ENCODE assay signal across 27 cellular contexts in genomic region chr6:8183266-8183665, GRCh38.
A peak's percentile ranks its signal among the peaks of the same experiment; 100 is the strongest.
DNase-seq lines count a peak whose midpoint lies in the region; ATAC-seq and TF ChIP-seq lines count a peak whose summit lies in the region.
"Had no signal": no experiment of that assay in that cellular context is flagged by ENCODE, and none has a peak within 500 bp of the region (broad histone marks: within the 10 kb centered on the region; RNA-seq: fewer than 3 reads in every experiment).

No MANE protein-coding gene starts in this region.

- H3K9me3 Mint-ChIP-seq in Caco-2 (ENCODE audit: unreplicated experiment) (no peaks in the 10 kb centered on the region), osteocyte (ENCODE audit: unreplicated experiment) (no peaks in the 10 kb centered on the region)
- H3K9me3 Mint-ChIP-seq: activated naive CD4-positive, alpha-beta T cell treated with anti-CD3 and anti-CD28 coated beads, Interleukin-2, amount 50 U/mL, for 72 hours; immature natural killer cell had no signal

- no peaks in the 10 kb centered on the region for H3K27me3 Mint-ChIP-seq in Caco-2 (ENCODE audit: insufficient read depth, unreplicated experiment)
- peaks cover 1% of the 10 kb centered on the region for H3K27me3 Mint-ChIP-seq in osteocyte (ENCODE audit: unreplicated experiment)

- TF ChIP-seq CTCF in Caco-2 (IDR thresholded peaks at IDR 0.05; ENCODE audit: insufficient read depth in 1 of 2, low read depth in 1 of 2, low read length in 1 of 2, severe bottlenecking in 1 of 2, unreplicated experiment in 1 of 2) = no peak
- no peak for TF ChIP-seq CTCF in HFF-Myc (IDR thresholded peaks at IDR 0.05; ENCODE audit: low read depth, low read length, missing control alignments)
- TF ChIP-seq CTCF in osteocyte (IDR thresholded peaks at IDR 0.05) = no peak

- POLR2A ChIA-PET in Caco-2 (lab: Charles Lee) = interaction anchor here (0.6 kb wide), 1 partner anchor 25 kb away, joined by 3 read pairs; no protein-coding TSS in a partner anchor

- H3K4me3 ChIP-seq in Caco-2 (ENCODE audit: low read depth, low read length) = no peak overlapping the region
- H3K4me3 ChIP-seq in HFF-Myc (replicated peaks; ENCODE audit: low read depth, low read length) = no peak overlapping the region
- no peak overlapping the region for H3K4me3 ChIP-seq in right cardiac atrium (ENCODE audit: low read length)
- H3K4me3 ChIP-seq: MG63, right lobe of liver, tibial nerve had no signal

- no peaks in the 10 kb centered on the region for H3K27me3 ChIP-seq in Caco-2 (replicated peaks; ENCODE audit: control insufficient read depth, insufficient read depth, low read length)
- H3K27me3 ChIP-seq in right cardiac atrium (ENCODE audit: control insufficient read depth, insufficient read depth) = no peaks in the 10 kb centered on the region
- H3K27me3 ChIP-seq: MG63, right lobe of liver, tibial nerve had no signal

- no peaks in the 10 kb centered on the region for H3K9me3 ChIP-seq in Caco-2
- H3K9me3 ChIP-seq in right cardiac atrium (ENCODE audit: control insufficient read depth, low read length) = no peaks in the 10 kb centered on the region
- H3K9me3 ChIP-seq: MG63, right lobe of liver, tibial nerve had no signal

- 53% methylated on average over 5 of the region's 5 CpGs for WGBS in right cardiac atrium

- intact Hi-C loops in Caco-2 (cut with micrococcal nuclease; ENCODE audit: unreplicated experiment) = no loop called here
- intact Hi-C loops in right cardiac atrium (cut with DNase I) = no loop called here

- no peaks in the 10 kb centered on the region; the same call in 1 of the 2 replicates for H3K36me3 ChIP-seq in Caco-2 (ENCODE audit: control insufficient read depth, insufficient read depth, low read length)
- H3K36me3 ChIP-seq: MG63, right lobe of liver, tibial nerve had no signal

- H3K36me3 Mint-ChIP-seq in Caco-2 (ENCODE audit: insufficient read depth, unreplicated experiment) (peaks cover 30% of the 10 kb centered on the region), osteocyte (ENCODE audit: unreplicated experiment) (no peaks in the 10 kb centered on the region)
- H3K36me3 Mint-ChIP-seq: activated naive CD4-positive, alpha-beta T cell treated with anti-CD3 and anti-CD28 coated beads, Interleukin-2, amount 50 U/mL, for 72 hours; immature natural killer cell had no signal

- ATAC-seq in HG02970 (IDR thresholded peaks at IDR 0.05; ENCODE audit: low FRiP score, unreplicated experiment) = no peak
- no peak for ATAC-seq in HG03139 (IDR thresholded peaks at IDR 0.05; ENCODE audit: unreplicated experiment)
- ATAC-seq in right cardiac atrium = no peak
- ATAC-seq: activated naive CD4-positive, alpha-beta T cell treated with anti-CD3 and anti-CD28 coated beads, Interleukin-2, amount 50 U/mL, for 72 hours; left colon; right lobe of liver had no signal

- DNase-seq in Caco-2 (no peak), HFF-Myc (ENCODE audit: extremely low read depth, low read depth) (peak; percentile 22), cerebellar cortex (ENCODE audit: low spot score) (peak; percentile 66), osteocyte (ENCODE audit: extremely low spot score, unreplicated experiment) (no peak), NCI-H748 (lab: John Stamatoyannopoulos, UW; ENCODE audit: unreplicated experiment) (no peak), right cardiac atrium (no peak)
- DNase-seq: 8988T; activated CD4-positive, alpha-beta T cell treated with anti-CD3 and anti-CD28 coated beads for 48 hours; activated effector memory CD4-positive, alpha-beta T cell treated with Interleukin-2 at 50 U/mL for 16 hours; activated T-cell treated with anti-CD3 and anti-CD28 coated beads, Interleukin-2, amount 50 U/mL, for 1 hour; amygdala; C1 segment of cervical spinal cord; immature natural killer cell; left colon; NCI-H1105 treated with DMSO at 0.1 percent for 48 hours; NCI-H1930; NCI-H526 treated with DMSO at 0.1 percent for 48 hours; right lobe of liver; SIG-M5; stimulated activated CD4-positive, alpha-beta T cell treated with anti-CD3 and anti-CD28 coated beads, Interleukin-4, amount 100 ng/mL, for 24 hours; T-helper 9 cell had no signal

- peaks cover 42% of the 10 kb centered on the region for H3K4me1 ChIP-seq in Caco-2
- no peaks in the 10 kb centered on the region for H3K4me1 ChIP-seq in right cardiac atrium (ENCODE audit: control insufficient read depth, insufficient read depth, low read length)
- H3K4me1 ChIP-seq: right lobe of liver had no signal

- no peak overlapping the region for H3K4me3 Mint-ChIP-seq in Caco-2 (ENCODE audit: unreplicated experiment)
- no peak overlapping the region for H3K4me3 Mint-ChIP-seq in osteocyte (ENCODE audit: unreplicated experiment)
- H3K4me3 Mint-ChIP-seq: immature natural killer cell had no signal

- peaks cover 40% of the 10 kb centered on the region for H3K4me1 Mint-ChIP-seq in Caco-2 (ENCODE audit: low read depth, unreplicated experiment)
- peaks cover 52% of the 10 kb centered on the region for H3K4me1 Mint-ChIP-seq in osteocyte (ENCODE audit: unreplicated experiment)
- H3K4me1 Mint-ChIP-seq: immature natural killer cell had no signal

- CTCF ChIA-PET in Caco-2 (lab: Charles Lee) = no interaction called here

- H3K27ac Mint-ChIP-seq in Caco-2 (ENCODE audit: unreplicated experiment) (peak overlapping the region; percentile 62), osteocyte (ENCODE audit: unreplicated experiment) (peak overlapping the region; percentile 72)
- H3K27ac Mint-ChIP-seq: activated naive CD4-positive, alpha-beta T cell treated with anti-CD3 and anti-CD28 coated beads, Interleukin-2, amount 50 U/mL, for 72 hours; immature natural killer cell; progenitor cell of endocrine pancreas had no signal

- no peak overlapping the region for H3K27ac ChIP-seq in right cardiac atrium (ENCODE audit: low read length)
- H3K27ac ChIP-seq: right lobe of liver, tibial nerve had no signal

- BruUV-seq in Caco-2 (replicated peaks; lab: Mats Ljungman, UMichigan) = no TSS peak

Comparison
In these comparisons a context has a peak if more than half of its experiments do, and no peak if none do; other contexts are left out.
1. DNase-seq: peak in HFF-Myc (single experiment) and cerebellar cortex (single experiment); none in Caco-2 (0 of 2), osteocyte (single experiment), NCI-H748 (single experiment) and right cardiac atrium (0 of 3).